ENCODE assay signal across 33 cellular contexts in genomic region chr17:60964160-60964559, GRCh38.
DNase-seq lines count a peak whose midpoint lies in the region; ATAC-seq, FAIRE-seq and TF ChIP-seq lines count a peak whose summit lies in the region.
"Had no signal": no experiment of that assay in that cellular context is flagged by ENCODE, and none has a peak within 500 bp of the region (broad histone marks: within the 10 kb centered on the region; RNA-seq: fewer than 3 reads in every experiment).

No MANE protein-coding gene starts in this region.

- H3K36me3 ChIP-seq in astrocyte (ENCODE audit: insufficient read depth, low read length) (no peaks in the 10 kb centered on the region), K562 (ENCODE audit: control insufficient read depth, insufficient read depth, low read length) (no peaks in the 10 kb centered on the region), kidney (ENCODE audit: control insufficient read depth in 1 of 2, insufficient read depth in 2 of 2, low read length in 2 of 2) (no peaks in the 10 kb centered on the region)
- no peaks in the 10 kb centered on the region for H3K36me3 ChIP-seq in CD4-positive, alpha-beta memory T cell (ENCODE audit: insufficient read depth, low read length)
- H3K36me3 ChIP-seq: BE2C, BLaER1 had no signal

- CTCF ChIA-PET in K562 (lab: Yijun Ruan, JAX; ENCODE audit: low intra/inter-chr PET ratio), result no interaction called here
- CTCF ChIA-PET in CD4-positive, alpha-beta memory T cell (lab: Charles Lee; ENCODE audit: partially characterized antibody), result no interaction called here

- WGBS in K562 (ENCODE audit: insufficient coverage, low coverage, missing lambda C conversion rate), result 0% methylated on average over 2 of the region's 2 CpGs

- no peak overlapping the region for H3K4me3 ChIP-seq in astrocyte (ENCODE audit: insufficient read depth, low read depth, low read length)
- H3K4me3 ChIP-seq in K562, result no peak overlapping the region
- H3K4me3 ChIP-seq in kidney (ENCODE audit: low read length in 2 of 2), result no peak overlapping the region
- no peak overlapping the region for H3K4me3 ChIP-seq in CD4-positive, alpha-beta memory T cell (ENCODE audit: low read length in 2 of 2)
- H3K4me3 ChIP-seq: A549; BLaER1; BLaER1 treated with 17β-estradiol and CSF1 and Interleukin-3, amounts not matched to agents 10 nM and 100 nM had no signal

- H3K9ac ChIP-seq in astrocyte (ENCODE audit: low read length) (no peak overlapping the region), K562 (ENCODE audit: insufficient read depth in 1 of 2, low read depth in 2 of 2, low read length in 2 of 2) (no peak overlapping the region), kidney (ENCODE audit: low read length in 2 of 2) (no peak overlapping the region)
- H3K9ac ChIP-seq: BLaER1; BLaER1 treated with 17β-estradiol and CSF1 and Interleukin-3, amounts not matched to agents 10 nM and 100 nM had no signal

- no peak for DNase-seq in astrocyte (ENCODE audit: low read depth)
- DNase-seq in K562 (ENCODE audit: extremely low read depth in 1 of 4, low spot score in 3 of 4), result no peak
- no peak for DNase-seq in kidney
- DNase-seq in NOMO-1 treated with dmso at 0.1 percent for 144 hours (lab: John Stamatoyannopoulos, UW; ENCODE audit: unreplicated experiment), result no peak
- no peak for DNase-seq in CD4-positive, alpha-beta memory T cell
- DNase-seq: 8988T; ACHN; AML-193; BE2C; C1 segment of cervical spinal cord; Caco-2; Calu3; CD4-positive, alpha-beta T cell; CD4-positive, CD25-positive, alpha-beta regulatory T cell; CD8-positive, alpha-beta memory T cell; CD8-positive, alpha-beta T cell; COR-L47; DMS 273 treated with DMSO at 0.1 percent for 48 hours; DMS153; DMS53; DMS79; DMS79 treated with DMSO at 0.1 percent for 48 hours; DND-41; EL had no signal

- no peaks in the 10 kb centered on the region for H3K27me3 Mint-ChIP-seq in astrocyte (ENCODE audit: low read depth, unreplicated experiment)
- peaks cover 0 to 1% of the 10 kb centered on the region in 2 donors for H3K27me3 Mint-ChIP-seq in CD4-positive, alpha-beta memory T cell
- H3K27me3 Mint-ChIP-seq: CD4-positive, CD25-positive, alpha-beta regulatory T cell; CD8-positive, alpha-beta memory T cell had no signal

- no peaks in the 10 kb centered on the region for H3K79me2 ChIP-seq in astrocyte (ENCODE audit: insufficient read depth, low read length)
- H3K79me2 ChIP-seq in K562 (ENCODE audit: control insufficient read depth, insufficient read depth, low read length), result no peaks in the 10 kb centered on the region

- in situ Hi-C loops in K562 (cut with MboI), result no loop called here

- H3K4me1 ChIP-seq in astrocyte (ENCODE audit: insufficient read depth, low read length) (no peaks in the 10 kb centered on the region), K562 (replicated peaks in 1 of 2; ENCODE audit: control insufficient read depth in 2 of 2, insufficient read depth in 2 of 2, low read length in 2 of 2) (no peaks in the 10 kb centered on the region), kidney (ENCODE audit: control insufficient read depth in 1 of 2, insufficient read depth in 1 of 2, low read depth in 1 of 2, low read length in 2 of 2) (no peaks in the 10 kb centered on the region)
- no peaks in the 10 kb centered on the region for H3K4me1 ChIP-seq in CD4-positive, alpha-beta memory T cell (ENCODE audit: insufficient read depth, low read length)
- H3K4me1 ChIP-seq: BE2C; BLaER1; BLaER1 treated with 17β-estradiol and CSF1 and Interleukin-3, amounts not matched to agents 10 nM and 100 nM had no signal

- no peak overlapping the region for H3K27ac ChIP-seq in astrocyte (ENCODE audit: low read depth, low read length)
- H3K27ac ChIP-seq in K562 (ENCODE audit: extremely low read depth, low read depth, low read length), result no peak overlapping the region
- H3K27ac ChIP-seq in kidney (ENCODE audit: low read depth in 2 of 2, low read length in 2 of 2), result no peak overlapping the region
- H3K27ac ChIP-seq in CD4-positive, alpha-beta memory T cell (ENCODE audit: low read depth, low read length), result no peak overlapping the region
- H3K27ac ChIP-seq: 22Rv1; A549; BLaER1; BLaER1 treated with 17β-estradiol and CSF1 and Interleukin-3, amounts not matched to agents 10 nM and 100 nM; C4-2B had no signal

- H2AFZ ChIP-seq in astrocyte (ENCODE audit: low read depth, low read length) (no peak overlapping the region), K562 (ENCODE audit: low read depth, low read length) (no peak overlapping the region)

- TF ChIP-seq RAD21 in K562 (CRISPR knock-in tag; conservative IDR thresholded peaks at IDR 0.05 in 1 of 2, IDR thresholded peaks at IDR 0.05 in 1 of 2), result no peak

- TF ChIP-seq CTCF in astrocyte (IDR thresholded peaks at IDR 0.05; ENCODE audit: insufficient read depth, low read depth, low read length), result no peak
- TF ChIP-seq CTCF in K562 (IDR thresholded peaks at IDR 0.05 in 2 of 3, conservative IDR thresholded peaks at IDR 0.05 in 1 of 3; ENCODE audit: insufficient read depth in 2 of 3, low read depth in 1 of 3, low read length in 3 of 3), result no peak
- TF ChIP-seq CTCF in kidney (IDR thresholded peaks at IDR 0.05; ENCODE audit: borderline replicate concordance, extremely low read depth, insufficient read depth), result no peak

- FAIRE-seq in astrocyte (lab: Jason Lieb, UNC) (peak; percentile 5), K562 (lab: Jason Lieb, UNC) (no peak), kidney (lab: Jason Lieb, UNC) (peak; percentile 13)
- FAIRE-seq: D721Med had no signal

- no peak overlapping the region for H3K4me2 ChIP-seq in astrocyte (ENCODE audit: low read length)
- no peak overlapping the region for H3K4me2 ChIP-seq in K562 (ENCODE audit: insufficient read depth, low read length)
- H3K4me2 ChIP-seq: A549; BLaER1; BLaER1 treated with 17β-estradiol and CSF1 and Interleukin-3, amounts not matched to agents 10 nM and 100 nM had no signal

- ATAC-seq in K562, result no peak
- no peak for ATAC-seq in GM21529 (IDR thresholded peaks at IDR 0.05; ENCODE audit: unreplicated experiment)
- ATAC-seq: A549; CD8-positive, alpha-beta T cell had no signal

- H3K4me1 Mint-ChIP-seq in astrocyte (ENCODE audit: low read depth, unreplicated experiment), result peaks cover 10% of the 10 kb centered on the region
- H3K4me1 Mint-ChIP-seq in CD4-positive, alpha-beta memory T cell, result peaks cover 0 to 2% (median 0%) of the 10 kb centered on the region in 4 donors
- H3K4me1 Mint-ChIP-seq: B cell; CD14-positive monocyte; CD8-positive, alpha-beta memory T cell had no signal

- TF ChIP-seq POLR2A in K562 (conservative IDR thresholded peaks at IDR 0.05), result no peak

- H3K27ac Mint-ChIP-seq in astrocyte (ENCODE audit: unreplicated experiment), result no peak overlapping the region
- peak overlapping the region in 1 of 7 donors; percentile 33 for H3K27ac Mint-ChIP-seq in CD4-positive, alpha-beta memory T cell
- H3K27ac Mint-ChIP-seq: B cell; CD14-positive monocyte; CD4-positive, alpha-beta T cell; CD8-positive, alpha-beta T cell had no signal

- no peaks in the 10 kb centered on the region for H3K27me3 ChIP-seq in astrocyte (ENCODE audit: insufficient read depth, low read length)
- no peaks in the 10 kb centered on the region for H3K27me3 ChIP-seq in K562 (ENCODE audit: control insufficient read depth in 2 of 2, insufficient read depth in 2 of 2, low read length in 2 of 2)
- H3K27me3 ChIP-seq in CD4-positive, alpha-beta memory T cell (ENCODE audit: insufficient read depth, low read length), result no peaks in the 10 kb centered on the region
- H3K27me3 ChIP-seq: BE2C; BLaER1; BLaER1 treated with 17β-estradiol and CSF1 and Interleukin-3, amounts not matched to agents 10 nM and 100 nM had no signal

- BruUV-seq in K562 (replicated peaks; lab: Mats Ljungman, UMichigan), result no TSS peak

- H3K9me3 Mint-ChIP-seq in astrocyte (ENCODE audit: unreplicated experiment), result peaks cover 16% of the 10 kb centered on the region
- H3K9me3 Mint-ChIP-seq in CD4-positive, alpha-beta memory T cell, result peaks cover 0 to 43% (median 22%) of the 10 kb centered on the region in 8 donors

- H3K4me3 Mint-ChIP-seq in astrocyte (ENCODE audit: unreplicated experiment), result no peak overlapping the region
- peak overlapping the region in 1 of 8 donors; percentile 37 for H3K4me3 Mint-ChIP-seq in CD4-positive, alpha-beta memory T cell
- H3K4me3 Mint-ChIP-seq: B cell; CD14-positive monocyte; CD4-positive, alpha-beta T cell; CD4-positive, CD25-positive, alpha-beta regulatory T cell; CD8-positive, alpha-beta memory T cell; CD8-positive, alpha-beta T cell had no signal

- intact Hi-C loops in K562 (cut with micrococcal nuclease), result no loop called here
- intact Hi-C loops in kidney (cut with DNase I), result no loop called here
- intact Hi-C loops in CD4-positive, alpha-beta memory T cell (cut with micrococcal nuclease), result no loop called here

- peaks cover 5% of the 10 kb centered on the region for H3K36me3 Mint-ChIP-seq in astrocyte (ENCODE audit: low read depth, unreplicated experiment)
- H3K36me3 Mint-ChIP-seq in CD4-positive, alpha-beta memory T cell, result peaks cover 24 to 60% of the 10 kb centered on the region in 2 donors

- TF ChIP-seq EP300 in K562 (IDR thresholded peaks at IDR 0.05; ENCODE audit: low read length), result no peak

- peaks cover 2% of the 10 kb centered on the region for H3K9me3 ChIP-seq in astrocyte (ENCODE audit: insufficient read depth, low read depth, low read length)
- no peaks in the 10 kb centered on the region for H3K9me3 ChIP-seq in K562 (replicated peaks; ENCODE audit: control insufficient read depth, insufficient read depth, low read depth, low read length)
- peaks cover 0 to 14% of the 10 kb centered on the region in 2 donors for H3K9me3 ChIP-seq in kidney (ENCODE audit: control insufficient read depth in 1 of 2, low read length in 2 of 2)
- H3K9me3 ChIP-seq in CD4-positive, alpha-beta memory T cell (ENCODE audit: control insufficient read depth in 1 of 2, low read length in 2 of 2), result no peaks in the 10 kb centered on the region
- H3K9me3 ChIP-seq: BE2C had no signal

- no peaks in the 10 kb centered on the region for H3K9me1 ChIP-seq in K562 (ENCODE audit: control insufficient read depth, insufficient read depth, low read length)

- no peaks in the 10 kb centered on the region for H4K20me1 ChIP-seq in astrocyte (ENCODE audit: insufficient read depth, low read length)
- no peaks in the 10 kb centered on the region for H4K20me1 ChIP-seq in K562 (replicated peaks; ENCODE audit: control insufficient read depth, insufficient read depth, low read length)
- H4K20me1 ChIP-seq: BLaER1; BLaER1 treated with 17β-estradiol and CSF1 and Interleukin-3, amounts not matched to agents 10 nM and 100 nM had no signal

- POLR2A ChIA-PET in K562 (lab: Yijun Ruan, JAX), result interaction anchor here (1.2 kb wide), 1 partner anchor 69 kb away, joined by 3 read pairs; no protein-coding TSS in a partner anchor
- POLR2A ChIA-PET in CD4-positive, alpha-beta memory T cell (lab: Charles Lee; ENCODE audit: partially characterized antibody), result no interaction called here

TF ChIP-seq in K562, 482 proteins besides CTCF, POLR2A, EP300 and RAD21:
- TF ChIP-seq ZC3H4 (CRISPR knock-in tag; IDR thresholded peaks at IDR 0.05; ENCODE audit: borderline replicate concordance), result no peak
- peak; percentile 92 for TF ChIP-seq ZNF324 (CRISPR knock-in tag; IDR thresholded peaks at IDR 0.05)
